ENCODE assay signal across 1 cellular context in the genomic region with DNA sequence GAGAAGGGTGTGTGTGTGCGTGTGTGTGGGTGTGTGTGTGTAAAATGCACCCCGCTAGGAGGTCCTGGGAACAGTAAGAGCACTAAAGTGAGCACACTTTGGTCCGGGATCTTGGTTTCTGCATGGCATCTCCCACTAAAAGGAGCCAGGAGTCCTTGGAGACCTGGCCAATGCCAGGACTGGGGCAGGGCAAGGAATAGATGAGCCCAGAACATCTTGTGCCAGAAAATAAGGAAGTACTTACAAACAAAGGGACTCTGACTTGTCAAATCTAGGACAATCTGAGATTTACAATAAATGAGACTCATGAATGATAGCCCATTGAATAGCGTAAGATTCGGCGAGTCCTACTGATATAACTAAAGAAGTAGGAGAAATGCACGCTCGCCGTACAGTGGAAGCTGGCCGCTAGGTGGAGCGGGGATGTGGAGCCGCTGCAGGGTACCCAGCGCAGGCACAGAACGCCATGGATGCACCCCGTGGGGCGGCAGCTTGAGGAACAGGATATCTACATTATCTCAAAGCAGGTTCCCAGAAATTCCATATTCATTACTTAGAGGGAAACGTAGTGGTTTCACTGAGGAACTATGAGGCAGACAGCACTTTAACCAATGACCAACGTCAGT.
TF ChIP-seq lines count a peak whose summit lies in the region.

No MANE protein-coding gene starts in this region.

TF ChIP-seq in HepG2, 621 proteins besides CTCF, POLR2A, EP300 and RAD21:
- no peak for TF ChIP-seq ZMYM3 (CRISPR knock-in tag; IDR thresholded peaks at IDR 0.05)
- TF ChIP-seq ZNF83 (CRISPR knock-in tag; IDR thresholded peaks at IDR 0.05; ENCODE audit: borderline replicate concordance) = no peak
- TF ChIP-seq TBX3 (IDR thresholded peaks at IDR 0.05; ENCODE audit: borderline replicate concordance) = no peak
- TF ChIP-seq, protein P1, sequence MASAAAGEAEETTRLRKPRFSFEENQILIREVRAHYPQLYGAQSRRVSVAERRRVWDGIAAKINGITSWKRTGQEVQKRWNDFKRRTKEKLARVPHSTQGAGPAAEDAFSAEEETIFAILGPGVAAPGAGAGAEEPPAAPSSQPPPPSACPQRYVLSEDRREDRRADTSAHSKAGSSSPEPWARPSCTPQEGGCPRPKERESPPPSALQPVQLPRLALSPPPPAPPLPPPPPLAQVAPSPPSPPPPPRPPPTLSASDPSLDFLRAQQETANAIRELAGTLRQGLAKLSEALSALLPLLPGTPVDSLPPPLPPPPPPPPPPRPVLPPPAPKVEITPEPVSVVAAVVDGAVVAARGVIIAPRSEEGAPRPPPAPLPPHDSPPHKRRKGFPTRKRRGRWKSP (CRISPR knock-in tag; IDR thresholded peaks at IDR 0.05) = no peak
- peak; percentile 37 for TF ChIP-seq STAG1 (CRISPR knock-in tag; IDR thresholded peaks at IDR 0.05)
- no peak for TF ChIP-seq EED (CRISPR knock-in tag; IDR thresholded peaks at IDR 0.05)
- no peak for TF ChIP-seq PTBP1 (IDR thresholded peaks at IDR 0.05; ENCODE audit: low read depth, low read length, poor library complexity, severe bottlenecking)
- TF ChIP-seq, protein P2, sequence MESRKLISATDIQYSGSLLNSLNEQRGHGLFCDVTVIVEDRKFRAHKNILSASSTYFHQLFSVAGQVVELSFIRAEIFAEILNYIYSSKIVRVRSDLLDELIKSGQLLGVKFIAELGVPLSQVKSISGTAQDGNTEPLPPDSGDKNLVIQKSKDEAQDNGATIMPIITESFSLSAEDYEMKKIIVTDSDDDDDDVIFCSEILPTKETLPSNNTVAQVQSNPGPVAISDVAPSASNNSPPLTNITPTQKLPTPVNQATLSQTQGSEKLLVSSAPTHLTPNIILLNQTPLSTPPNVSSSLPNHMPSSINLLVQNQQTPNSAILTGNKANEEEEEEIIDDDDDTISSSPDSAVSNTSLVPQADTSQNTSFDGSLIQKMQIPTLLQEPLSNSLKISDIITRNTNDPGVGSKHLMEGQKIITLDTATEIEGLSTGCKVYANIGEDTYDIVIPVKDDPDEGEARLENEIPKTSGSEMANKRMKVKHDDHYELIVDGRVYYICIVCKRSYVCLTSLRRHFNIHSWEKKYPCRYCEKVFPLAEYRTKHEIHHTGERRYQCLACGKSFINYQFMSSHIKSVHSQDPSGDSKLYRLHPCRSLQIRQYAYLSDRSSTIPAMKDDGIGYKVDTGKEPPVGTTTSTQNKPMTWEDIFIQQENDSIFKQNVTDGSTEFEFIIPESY (CRISPR knock-in tag; IDR thresholded peaks at IDR 0.05) = 0 out of 2 replicates have a peak, but pooled peaks have one; percentile 7
- no peak for TF ChIP-seq ARID2 (CRISPR knock-in tag; IDR thresholded peaks at IDR 0.05; ENCODE audit: borderline replicate concordance)
- no peak for TF ChIP-seq ZNF44 (CRISPR knock-in tag; IDR thresholded peaks at IDR 0.05)
TF ChIP-seq in HepG2: peak in this region for 2.
